In genomic region chr7:151495360-151495759, GRCh38 we compare ENCODE assay signal across 22 cellular contexts. TPM values are rescaled to one million over a fixed set of nuclear protein-coding genes. Genes with fewer than 3 reads are reported as not detected.
"Had no signal": no experiment of that assay in that cellular context is flagged by ENCODE, and none has a peak within 500 bp of the region (broad histone marks: within the 10 kb centered on the region; RNA-seq: fewer than 3 reads in every experiment).

No MANE protein-coding gene starts in this region.

- ATAC-seq: activated naive CD4-positive, alpha-beta T cell treated with anti-CD3 and anti-CD28 coated beads, Interleukin-2, amount 50 U/mL, for 72 hours; effector memory CD8-positive, alpha-beta T cell; natural killer cell treated with Interleukin-12 subunit alpha and Interleukin-12 subunit beta and Interleukin-15 and Interleukin-18, amount 100 ng/mL, for 72 hours; upper lobe of right lung had no signal

- H3K36me3 ChIP-seq: adrenal gland, lower lobe of right lung had no signal

- H2AFZ ChIP-seq: parathyroid adenoma had no signal

- H3K27ac ChIP-seq: epithelial cell of prostate, lower lobe of right lung, neutrophil, parathyroid adenoma, spleen, upper lobe of right lung had no signal

- H3K27me3 ChIP-seq: adrenal gland, neutrophil, sigmoid colon, spleen, upper lobe of right lung had no signal

- H3K9me3 ChIP-seq: adrenal gland, lower lobe of right lung, neutrophil, sigmoid colon, spleen, upper lobe of right lung had no signal

- H3K4me1 ChIP-seq: parathyroid adenoma had no signal

- DNase-seq: activated CD4-positive, alpha-beta T cell treated with anti-CD3 and anti-CD28 coated beads for 1 hour; activated CD4-positive, alpha-beta T cell treated with anti-CD3 and anti-CD28 coated beads, Interleukin-2, amount 50 U/mL, for 4 hours; activated gamma-delta T cell treated with Interleukin-2 at 50 U/mL for 16 hours; adrenal gland; effector memory CD8-positive, alpha-beta T cell; foreskin fibroblast; lower lobe of right lung; sigmoid colon; spleen; stimulated activated CD8-positive, alpha-beta memory T cell treated with anti-CD3 and anti-CD28 coated beads, Interleukin-4, amount 100 ng/mL, for 48 hours; stimulated activated naive CD4-positive, alpha-beta T cell; upper lobe of right lung had no signal

- H3K4me3 ChIP-seq: adrenal gland, lower lobe of right lung, sigmoid colon, spleen, upper lobe of right lung had no signal

- H3K9ac ChIP-seq: parathyroid adenoma had no signal

RNA-seq across cellular contexts. Expression of gene CRYGN, which starts 55.4 kb away (rescaled TPM):
- total RNA-seq: activated CD8-positive, alpha-beta memory T cell treated with anti-CD3 and anti-CD28 coated beads for 36 hours; activated T-helper 1 cell treated with anti-CD3 and anti-CD28 coated beads, Interleukin-12 subunit alpha, Interleukin-12 subunit beta, Interleukin-2, Interleukin-4 antibody, amounts not matched to agents 30 ng/mL and 10 ng/mL and 1 ng/mL, durations not matched to agents 14 hours and 24 hours and 36 hours; cardiac septum; dermis microvascular lymphatic vessel endothelial cell; glomerular endothelial cell; lower lobe of right lung; natural killer cell treated with Interleukin-12 subunit alpha and Interleukin-12 subunit beta and Interleukin-15 and Interleukin-18, amount 100 ng/mL, for 72 hours; upper lobe of right lung had no signal
